In genomic region chr10:17742918-17743317, GRCh38 we compare ENCODE assay signal across 8 cellular contexts. TPM values are rescaled to one million over a fixed set of nuclear protein-coding genes. Genes with fewer than 3 reads are reported as not detected.
DNase-seq lines count a peak whose midpoint lies in the region; ATAC-seq and TF ChIP-seq lines count a peak whose summit lies in the region.

No MANE protein-coding gene starts in this region.

- H3K4me3 Mint-ChIP-seq in osteocyte (ENCODE audit: unreplicated experiment), result peak overlapping the region; percentile 50

- intact Hi-C loops in Right ventricle myocardium inferior (cut with DNase I), result loop anchor here (2.0 kb wide), 1 partner anchor 136 kb away; no protein-coding TSS in a partner anchor

- H3K9me3 Mint-ChIP-seq in osteocyte (ENCODE audit: unreplicated experiment), result no peaks in the 10 kb centered on the region

- H3K4me1 Mint-ChIP-seq in osteocyte (ENCODE audit: unreplicated experiment), result peaks cover 6% of the 10 kb centered on the region

- H3K36me3 ChIP-seq in cardiac muscle cell, result no peaks in the 10 kb centered on the region
- H3K36me3 ChIP-seq in thoracic aorta, result no peaks in the 10 kb centered on the region

- ATAC-seq in Right ventricle myocardium inferior (no peak), thoracic aorta (ENCODE audit: insufficient number of reproducible peaks, low FRiP score, low read depth) (peak; percentile 13), GM21390 (IDR thresholded peaks at IDR 0.05; ENCODE audit: unreplicated experiment) (no peak)

- DNase-seq in cardiac muscle cell (ENCODE audit: low read depth in 1 of 2, low spot score in 1 of 2), result peak; percentile 54 to 76
- DNase-seq in Right ventricle myocardium inferior (ENCODE audit: missing footprints), result no peak
- peak; percentile 14 for DNase-seq in NCI-H460 (ENCODE audit: extremely low read depth, low read depth)
- peak; percentile 59 for DNase-seq in activated T-cell treated with anti-CD3 and anti-CD28 coated beads for 24 hours (ENCODE audit: low read depth)
- DNase-seq in fibroblast of mammary gland (ENCODE audit: low read depth), result peak; percentile 70
- DNase-seq in osteocyte (ENCODE audit: extremely low spot score, unreplicated experiment), result peak; percentile 87
- no peak for DNase-seq in thoracic aorta (ENCODE audit: low spot score)

- H3K27me3 ChIP-seq in cardiac muscle cell (no peaks in the 10 kb centered on the region), thoracic aorta (replicated peaks; ENCODE audit: insufficient read depth) (no peaks in the 10 kb centered on the region)

- H3K27ac ChIP-seq in cardiac muscle cell (no peak overlapping the region), thoracic aorta (no peak overlapping the region)

- no peak overlapping the region for H3K4me3 ChIP-seq in cardiac muscle cell
- no peak overlapping the region for H3K4me3 ChIP-seq in fibroblast of mammary gland (ENCODE audit: control insufficient read depth, low read depth, low read length)
- H3K4me3 ChIP-seq in thoracic aorta, result peak overlapping the region; percentile 54

- TF ChIP-seq CTCF in cardiac muscle cell (IDR thresholded peaks at IDR 0.05; ENCODE audit: low read depth, low read length), result peak; percentile 81
- peak; percentile 78 for TF ChIP-seq CTCF in fibroblast of mammary gland (conservative IDR thresholded peaks at IDR 0.05; ENCODE audit: control insufficient read depth, insufficient read depth, low read depth, low read length)
- peak; percentile 89 for TF ChIP-seq CTCF in osteocyte (IDR thresholded peaks at IDR 0.05)
- TF ChIP-seq CTCF in thoracic aorta (IDR thresholded peaks at IDR 0.05), result peak; percentile 96

- H3K27me3 Mint-ChIP-seq in osteocyte (ENCODE audit: unreplicated experiment), result no peaks in the 10 kb centered on the region

- H3K36me3 Mint-ChIP-seq in osteocyte (ENCODE audit: unreplicated experiment), result no peaks in the 10 kb centered on the region

- H3K9me3 ChIP-seq in cardiac muscle cell (ENCODE audit: low read depth) (no peaks in the 10 kb centered on the region), thoracic aorta (no peaks in the 10 kb centered on the region)

- no peak overlapping the region for H3K27ac Mint-ChIP-seq in osteocyte (ENCODE audit: unreplicated experiment)

- H3K4me1 ChIP-seq in cardiac muscle cell (ENCODE audit: low read depth) (peaks cover 7% of the 10 kb centered on the region), thoracic aorta (ENCODE audit: control insufficient read depth in 1 of 2, low read depth in 2 of 2) (peaks cover 0 to 4% of the 10 kb centered on the region in 2 donors)

RNA-seq across cellular contexts. Expression of gene TMEM236, which starts 9.1 kb away (rescaled TPM):
- under 0.01 TPM in 1 of 2 replicates, not detected in the other for total RNA-seq in cardiac muscle cell
- 0.20 TPM in 1 of 2 replicates, not detected in the other for polyA plus RNA-seq in cardiac muscle cell
- total RNA-seq in Right ventricle myocardium inferior, result 0.51 TPM
- 0.10 and 0.17 TPM in 2 replicates for total RNA-seq in NCI-H460 (2014; rRNA removed; shearing (Covaris generic))
- 0.01 and 0.05 TPM in 2 replicates for polyA plus RNA-seq in NCI-H460 (2014; cell fraction: nucleus; rRNA removed)
- total RNA-seq in osteocyte, result 0.08 and 0.11 TPM in 2 replicates
- total RNA-seq in thoracic aorta, result 1 to 10 TPM; 1.1 to 2.0 TPM

Comparison
In these comparisons a context has a peak if more than half of its experiments do, and no peak if none do; other contexts are left out.
1. DNase-seq: peak in cardiac muscle cell (2 of 2), NCI-H460 (single experiment), activated T-cell treated with anti-CD3 and anti-CD28 coated beads for 24 hours (single experiment), fibroblast of mammary gland (single experiment) and osteocyte (single experiment); none in Right ventricle myocardium inferior (single experiment) and thoracic aorta (single experiment).
2. Peak in every context shown above with its lines, with median percentiles within 50 percentile points of each other: CTCF ChIP-seq.